25 cellular contexts compared by ENCODE assay signal in the genomic region with DNA sequence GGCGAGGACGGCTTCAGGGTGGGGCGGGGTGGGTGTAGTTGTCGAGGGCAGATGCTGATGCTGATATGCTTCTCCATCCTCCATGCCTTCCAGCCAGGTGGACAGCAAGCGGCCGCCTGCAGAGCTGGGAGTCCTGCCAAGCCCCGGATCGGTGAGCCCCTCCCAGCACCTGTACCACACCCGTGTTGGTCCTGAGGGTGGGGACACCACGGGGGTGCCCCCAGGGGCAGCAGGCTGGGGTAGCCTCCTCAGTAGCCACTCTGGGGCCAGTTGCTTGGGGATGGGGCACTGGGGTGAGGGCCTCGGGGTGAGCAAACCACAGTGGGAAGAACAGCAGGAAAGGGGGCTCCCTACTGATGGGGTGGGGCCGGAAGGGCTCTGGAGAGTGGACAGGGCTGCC. TPM values are rescaled to one million over a fixed set of nuclear protein-coding genes. Genes with fewer than 3 reads are reported as not detected.
"Had no signal": no experiment of that assay in that cellular context is flagged by ENCODE, and none has a peak within 500 bp of the region (broad histone marks: within the 10 kb centered on the region; RNA-seq: fewer than 3 reads in every experiment).

No MANE protein-coding gene starts in this region.

- H3K27ac ChIP-seq: adrenal gland, ascending aorta, brain microvascular endothelial cell, lower lobe of right lung, neural progenitor cell, spleen had no signal

- H3K27me3 ChIP-seq: adrenal gland, ascending aorta, brain microvascular endothelial cell, neural progenitor cell had no signal

- H3K9ac ChIP-seq: neural progenitor cell had no signal

- ATAC-seq: activated CD4-positive, alpha-beta T cell treated with anti-CD3 and anti-CD28 coated beads for 36 hours; activated T-cell treated with anti-CD3 and anti-CD28 coated beads, Interleukin-2, amount 50 U/mL, for 4 hours; esophagus mucosa; lower lobe of right lung; T-helper 17 cell had no signal

- DNase-seq: activated B cell treated with CpG ODN at 0.5 μM for 24 hours; activated CD4-positive, alpha-beta T cell treated with anti-CD3 and anti-CD28 coated beads for 36 hours; activated CD4-positive, alpha-beta T cell treated with anti-CD3 and anti-CD28 coated beads, Interleukin-2, amount 50 U/mL, for 48 hours; activated CD8-positive, alpha-beta memory T cell treated with anti-CD3 and anti-CD28 coated beads, Interleukin-2, amount 50 U/mL, for 48 hours; activated naive CD4-positive, alpha-beta T cell; activated T-cell treated with anti-CD3 and anti-CD28 coated beads, Interleukin-2, amount 50 U/mL, for 4 hours; adrenal gland; brain microvascular endothelial cell; dermis blood vessel endothelial cell; effector CD8-positive, alpha-beta T cell; hippocampal formation; lower lobe of right lung; mesendoderm; naive B cell; retina; spleen; stimulated activated CD4-positive, alpha-beta T cell treated with anti-CD3 and anti-CD28 coated beads, Interleukin-4, amount 100 ng/mL, for 24 hours; stimulated activated naive CD4-positive, alpha-beta T cell treated with Interleukin-2 at 50 U/mL for 16 hours; T-helper 17 cell had no signal

- H3K4me1 ChIP-seq: adrenal gland, ascending aorta, lower lobe of right lung had no signal

- H3K27ac Mint-ChIP-seq: activated B cell treated with CpG ODN at 0.5 μM for 24 hours; activated CD4-positive, alpha-beta T cell treated with anti-CD3 and anti-CD28 coated beads for 36 hours; activated naive CD8-positive, alpha-beta T cell; activated T-helper 2 cell treated with anti-CD3 and anti-CD28 coated beads, Interferon-gamma antibody, Interleukin-2, Interleukin-4, amounts not matched to agents 10 μg/mL and 5 μg/mL and 100 μg/mL, durations not matched to agents 14 hours and 24 hours and 36 hours; naive B cell; neural progenitor cell; progenitor cell of endocrine pancreas; T-helper 17 cell had no signal

- H3K36me3 Mint-ChIP-seq: activated naive CD8-positive, alpha-beta T cell; naive B cell; neural progenitor cell had no signal

- H3K9me3 Mint-ChIP-seq: activated B cell treated with CpG ODN at 0.5 μM for 24 hours; activated T-cell treated with anti-CD3 and anti-CD28 coated beads, Interleukin-2, amount 50 U/mL, for 4 hours; activated T-helper 2 cell treated with anti-CD3 and anti-CD28 coated beads, Interferon-gamma antibody, Interleukin-2, Interleukin-4, amounts not matched to agents 10 μg/mL and 5 μg/mL and 100 μg/mL, durations not matched to agents 14 hours and 24 hours and 36 hours; naive B cell; neural progenitor cell had no signal

- H3K9me3 ChIP-seq: adrenal gland, ascending aorta, lower lobe of right lung, spleen had no signal

- H3K36me3 ChIP-seq: adrenal gland, ascending aorta, brain microvascular endothelial cell, lower lobe of right lung, neural progenitor cell, spleen had no signal

- H3K4me2 ChIP-seq: neural progenitor cell had no signal

- H3K4me3 Mint-ChIP-seq: activated B cell treated with CpG ODN at 0.5 μM for 24 hours; activated CD4-positive, alpha-beta T cell treated with anti-CD3 and anti-CD28 coated beads for 36 hours; activated naive CD8-positive, alpha-beta T cell; activated T-cell treated with anti-CD3 and anti-CD28 coated beads, Interleukin-2, amount 50 U/mL, for 4 hours; naive B cell; neural progenitor cell; T-helper 17 cell had no signal

- H3K4me3 ChIP-seq: adrenal gland, ascending aorta, lower lobe of right lung, neural progenitor cell, spleen had no signal

- H3K27me3 Mint-ChIP-seq: activated B cell treated with CpG ODN at 0.5 μM for 24 hours; activated CD4-positive, alpha-beta T cell treated with anti-CD3 and anti-CD28 coated beads for 36 hours; activated naive CD8-positive, alpha-beta T cell; naive B cell; progenitor cell of endocrine pancreas; T-helper 17 cell had no signal

- H3K4me1 Mint-ChIP-seq: activated CD4-positive, alpha-beta T cell treated with anti-CD3 and anti-CD28 coated beads for 36 hours; T-helper 17 cell had no signal

- H2AFZ ChIP-seq: neural progenitor cell had no signal

RNA-seq across cellular contexts. Expression of gene PASK, which starts 41.8 kb away (rescaled TPM):
- total RNA-seq: ascending aorta had no signal
